ENCODE assay signal across 18 cellular contexts in the genomic region with DNA sequence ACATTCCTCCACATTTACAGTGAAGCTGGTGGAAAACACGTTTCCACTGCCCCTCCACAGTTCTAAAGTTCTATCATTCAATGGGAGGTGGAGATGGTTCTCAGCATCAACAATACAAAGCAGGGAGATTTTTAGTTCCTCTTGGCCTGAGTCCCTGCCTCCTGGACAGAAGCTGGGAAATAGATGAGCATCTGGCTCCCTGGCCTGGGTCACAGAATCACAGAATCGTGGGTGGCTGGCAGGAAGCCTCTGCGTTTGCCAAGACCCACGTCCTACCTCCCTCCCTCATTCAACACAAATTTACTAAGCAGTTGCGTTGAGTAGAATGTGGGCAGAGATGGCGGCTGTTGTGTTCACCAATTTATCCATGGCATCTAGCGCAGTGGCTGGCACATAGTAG. TPM values are rescaled to one million over a fixed set of nuclear protein-coding genes. Genes with fewer than 3 reads are reported as not detected.
DNase-seq lines count a peak whose midpoint lies in the region; ATAC-seq and TF ChIP-seq lines count a peak whose summit lies in the region.
"Had no signal": no experiment of that assay in that cellular context is flagged by ENCODE, and none has a peak within 500 bp of the region (broad histone marks: within the 10 kb centered on the region; RNA-seq: fewer than 3 reads in every experiment).

No MANE protein-coding gene starts in this region.

- H3K4me1 ChIP-seq in body of pancreas: peaks cover 4% of the 10 kb centered on the region
- H3K4me1 ChIP-seq in upper lobe of right lung: peaks cover 3% of the 10 kb centered on the region
- peaks cover 3% of the 10 kb centered on the region; the same call in 1 of the 2 replicates for H3K4me1 ChIP-seq in PC-3 (ENCODE audit: insufficient read depth, low read length)

- TF ChIP-seq CTCF in body of pancreas (IDR thresholded peaks at IDR 0.05): no peak
- TF ChIP-seq CTCF in upper lobe of right lung (IDR thresholded peaks at IDR 0.05): no peak
- TF ChIP-seq CTCF in PC-3 (conservative IDR thresholded peaks at IDR 0.05; ENCODE audit: low read depth, low read length): no peak

- peaks cover 10% of the 10 kb centered on the region for H3K4me1 Mint-ChIP-seq in stimulated activated naive CD8-positive, alpha-beta T cell treated with anti-CD3 and anti-CD28 coated beads, Interleukin-15, Interleukin-2, amounts not matched to agents 100 ng/mL and 50 ng/mL, for 24 hours (ENCODE audit: low read depth)

- H3K9me3 ChIP-seq in body of pancreas (no peaks in the 10 kb centered on the region), upper lobe of right lung (no peaks in the 10 kb centered on the region), PC-3 (ENCODE audit: low read length) (no peaks in the 10 kb centered on the region)
- H3K9me3 ChIP-seq: HAP-1, heart right ventricle had no signal

- no peak overlapping the region for H3K4me3 ChIP-seq in body of pancreas
- no peak overlapping the region for H3K4me3 ChIP-seq in upper lobe of right lung
- no peak overlapping the region for H3K4me3 ChIP-seq in PC-3 (ENCODE audit: low read length)
- H3K4me3 ChIP-seq: HAP-1, heart right ventricle had no signal

- H3K9ac ChIP-seq in PC-3 (ENCODE audit: low read length): no peak overlapping the region

- peaks cover 4% of the 10 kb centered on the region for H3K27me3 Mint-ChIP-seq in stimulated activated naive CD8-positive, alpha-beta T cell treated with anti-CD3 and anti-CD28 coated beads, Interleukin-15, Interleukin-2, amounts not matched to agents 100 ng/mL and 50 ng/mL, for 24 hours

- H4K20me1 ChIP-seq in PC-3 (ENCODE audit: low read length): no peaks in the 10 kb centered on the region

- no TSS peak for BruUV-seq in PC-3 (replicated peaks; lab: Mats Ljungman, UMichigan)

- H3K9me3 Mint-ChIP-seq in stimulated activated naive CD8-positive, alpha-beta T cell treated with anti-CD3 and anti-CD28 coated beads, Interleukin-15, Interleukin-2, amounts not matched to agents 100 ng/mL and 50 ng/mL, for 24 hours: no peaks in the 10 kb centered on the region

- no peaks in the 10 kb centered on the region for H3K36me3 Mint-ChIP-seq in stimulated activated naive CD8-positive, alpha-beta T cell treated with anti-CD3 and anti-CD28 coated beads, Interleukin-15, Interleukin-2, amounts not matched to agents 100 ng/mL and 50 ng/mL, for 24 hours (ENCODE audit: low read depth)

- H3K9me2 ChIP-seq in PC-3 (replicated peaks; ENCODE audit: low read length): no peaks in the 10 kb centered on the region

- CTCF ChIA-PET in PC-3 (lab: Charles Lee): no interaction called here

- no peak for TF ChIP-seq POLR2A in body of pancreas (IDR thresholded peaks at IDR 0.05)

- H3K27me3 ChIP-seq in body of pancreas (no peaks in the 10 kb centered on the region), upper lobe of right lung (no peaks in the 10 kb centered on the region), PC-3 (ENCODE audit: low read length) (peaks cover 16% of the 10 kb centered on the region)
- H3K27me3 ChIP-seq: heart right ventricle had no signal

- peak overlapping the region in 1 of 4 donors; percentile 55 for H3K27ac ChIP-seq in body of pancreas
- H3K27ac ChIP-seq in upper lobe of right lung: no peak overlapping the region
- H3K27ac ChIP-seq in PC-3 (ENCODE audit: low read length): no peak overlapping the region

- no peaks in the 10 kb centered on the region for H3K79me2 ChIP-seq in PC-3 (ENCODE audit: low read length)

- DNase-seq in stimulated activated naive CD8-positive, alpha-beta T cell treated with anti-CD3 and anti-CD28 coated beads, Interleukin-15, Interleukin-2, amounts not matched to agents 100 U/mL and 50 U/mL, for 24 hours: no peak
- peak; percentile 77 for DNase-seq in NCI-H69 (lab: John Stamatoyannopoulos, UW)
- DNase-seq in body of pancreas: peak in 2 of 4 donors; percentile 42 to 57
- DNase-seq in upper lobe of right lung: no peak
- no peak for DNase-seq in cerebellar nuclear complex (lab: John Stamatoyannopoulos, UW)
- no peak for DNase-seq in PC-3
- DNase-seq in stimulated activated CD8-positive, alpha-beta memory T cell treated with anti-CD3 and anti-CD28 coated beads, Interleukin-4, amount 100 ng/mL, for 48 hours: no peak
- DNase-seq: activated CD4-positive, alpha-beta T cell treated with anti-CD3 and anti-CD28 coated beads for 1 hour; activated T-cell treated with anti-CD3 and anti-CD28 coated beads for 4 hours; amniotic stem cell; heart right ventricle; left ventricle myocardium superior; NCI-H1105 treated with DMSO at 0.1 percent for 48 hours; NCI-H2081 treated with DMSO at 0.1 percent for 48 hours; NCI-H510A treated with DMSO at 0.1 percent for 48 hours; stimulated activated CD4-positive, alpha-beta T cell treated with anti-CD3 and anti-CD28 coated beads, Interleukin-4, amount 100 ng/mL, for 24 hours had no signal

- no peak for ATAC-seq in stimulated activated naive CD8-positive, alpha-beta T cell treated with anti-CD3 and anti-CD28 coated beads, Interleukin-15, Interleukin-2, amounts not matched to agents 100 U/mL and 50 U/mL, for 24 hours
- peak; percentile 59 for ATAC-seq in body of pancreas
- ATAC-seq in upper lobe of right lung: peak; percentile 15
- no peak for ATAC-seq in PC-3
- ATAC-seq: heart right ventricle, left ventricle myocardium superior had no signal

- peak overlapping the region; percentile 49 for H3K27ac Mint-ChIP-seq in stimulated activated naive CD8-positive, alpha-beta T cell treated with anti-CD3 and anti-CD28 coated beads, Interleukin-15, Interleukin-2, amounts not matched to agents 100 ng/mL and 50 ng/mL, for 24 hours

- WGBS in body of pancreas, 2 donors: 32 to 53% methylated on average over 5 to 7 of the region's 7 CpGs

- no peaks in the 10 kb centered on the region for H3K36me3 ChIP-seq in body of pancreas (replicated peaks in 1 of 2; ENCODE audit: insufficient read depth in 1 of 2, low read depth in 2 of 2)
- H3K36me3 ChIP-seq in upper lobe of right lung: no peaks in the 10 kb centered on the region
- H3K36me3 ChIP-seq in PC-3 (ENCODE audit: low read depth, low read length): no peaks in the 10 kb centered on the region
- H3K36me3 ChIP-seq: HAP-1, heart right ventricle had no signal

- H3K4me3 Mint-ChIP-seq in stimulated activated naive CD8-positive, alpha-beta T cell treated with anti-CD3 and anti-CD28 coated beads, Interleukin-15, Interleukin-2, amounts not matched to agents 100 ng/mL and 50 ng/mL, for 24 hours: no peak overlapping the region

- POLR2A ChIA-PET in PC-3 (lab: Charles Lee; ENCODE audit: unreplicated experiment): interaction anchor here (0.6 kb wide), 1 partner anchor 15 kb away, joined by 3 read pairs; no protein-coding TSS in a partner anchor

- intact Hi-C loops in body of pancreas (cut with DNase I) (no loop called here), upper lobe of right lung (cut with DNase I) (no loop called here), PC-3 (cut with micrococcal nuclease) (no loop called here)

- no peaks in the 10 kb centered on the region for H3F3A ChIP-seq in PC-3 (ENCODE audit: low read length, unreplicated experiment)

- H2AFZ ChIP-seq in PC-3 (ENCODE audit: low read length): no peak overlapping the region

- H3K4me2 ChIP-seq in PC-3 (ENCODE audit: low read length): no peak overlapping the region

RNA-seq across cellular contexts. Expression of gene PPARGC1B, which starts 5.2 kb away (rescaled TPM):
- total RNA-seq in body of pancreas: 1 to 10 TPM; 1.3 to 4.6 TPM
- total RNA-seq in upper lobe of right lung: 9.8 TPM
- 4.7 and 7.8 TPM in 2 replicates for total RNA-seq in PC-3 (2014; rRNA removed)

Comparison
In these comparisons a context has a peak if more than half of its experiments do, and no peak if none do; other contexts are left out.
1. ATAC-seq: peak in body of pancreas (single experiment) and upper lobe of right lung (single experiment); none in stimulated activated naive CD8-positive, alpha-beta T cell treated with anti-CD3 and anti-CD28 coated beads, Interleukin-15, Interleukin-2, amounts not matched to agents 100 U/mL and 50 U/mL, for 24 hours (single experiment) and PC-3 (single experiment).